ENCODE assay signal across 14 cellular contexts in genomic region chr5:103461223-103461622, GRCh38.
DNase-seq lines count a peak whose midpoint lies in the region; ATAC-seq and TF ChIP-seq lines count a peak whose summit lies in the region.
"Had no signal": no experiment of that assay in that cellular context is flagged by ENCODE, and none has a peak within 500 bp of the region (broad histone marks: within the 10 kb centered on the region; RNA-seq: fewer than 3 reads in every experiment).

No MANE protein-coding gene starts in this region.

- H3K36me3 Mint-ChIP-seq in naive thymus-derived CD8-positive, alpha-beta T cell: no peaks in the 10 kb centered on the region
- no peaks in the 10 kb centered on the region for H3K36me3 Mint-ChIP-seq in Caco-2 (ENCODE audit: insufficient read depth, unreplicated experiment)

- ATAC-seq in GM21390 (IDR thresholded peaks at IDR 0.05; ENCODE audit: unreplicated experiment): no peak
- ATAC-seq in naive thymus-derived CD8-positive, alpha-beta T cell: no peak
- ATAC-seq: body of pancreas had no signal

- in situ Hi-C loops in Caki2 (cut with HindIII; ENCODE audit: low pct_unique_long_range_greater_than_20kb, low sequenced_read_pairs): no loop called here

- no peak for TF ChIP-seq CTCF in kidney epithelial cell (IDR thresholded peaks at IDR 0.05; ENCODE audit: insufficient read depth, low read length, poor library complexity, severe bottlenecking)
- TF ChIP-seq CTCF in Caco-2 (IDR thresholded peaks at IDR 0.05; ENCODE audit: insufficient read depth in 1 of 2, low read depth in 1 of 2, low read length in 1 of 2, severe bottlenecking in 1 of 2, unreplicated experiment in 1 of 2): no peak

- no TSS peak for BruUV-seq in Caco-2 (replicated peaks; lab: Mats Ljungman, UMichigan)

- intact Hi-C loops in Caco-2 (cut with micrococcal nuclease; ENCODE audit: unreplicated experiment): no loop called here

- CTCF ChIA-PET in Caco-2 (lab: Charles Lee): no interaction called here

- peaks cover 0 to 2% (median 0%) of the 10 kb centered on the region in 4 donors for H3K4me1 Mint-ChIP-seq in naive thymus-derived CD8-positive, alpha-beta T cell
- no peaks in the 10 kb centered on the region for H3K4me1 Mint-ChIP-seq in Caco-2 (ENCODE audit: low read depth, unreplicated experiment)

- peaks cover 0 to 3% (median 0%) of the 10 kb centered on the region in 9 donors for H3K9me3 Mint-ChIP-seq in naive thymus-derived CD8-positive, alpha-beta T cell
- H3K9me3 Mint-ChIP-seq in Caco-2 (ENCODE audit: unreplicated experiment): no peaks in the 10 kb centered on the region
- H3K9me3 Mint-ChIP-seq: T-helper 1 cell treated with Interleukin-12 subunit alpha and Interleukin-12 subunit beta and Interleukin-4 antibody, amounts not matched to agents 30 μg/mL and 1 μg/mL, for 36 hours had no signal

- H3K36me3 ChIP-seq in adipocyte (ENCODE audit: control insufficient read depth, insufficient read depth, low read length, severe bottlenecking): no peaks in the 10 kb centered on the region
- no peaks in the 10 kb centered on the region for H3K36me3 ChIP-seq in kidney epithelial cell (ENCODE audit: control insufficient read depth, insufficient read depth, low read length)
- H3K36me3 ChIP-seq in Caco-2 (ENCODE audit: control insufficient read depth, insufficient read depth, low read length): no peaks in the 10 kb centered on the region
- H3K36me3 ChIP-seq: BLaER1 treated with 17β-estradiol and CSF1 and Interleukin-3, amounts not matched to agents 10 nM and 100 nM had no signal

- no peak overlapping the region for H3K27ac Mint-ChIP-seq in naive thymus-derived CD8-positive, alpha-beta T cell
- no peak overlapping the region for H3K27ac Mint-ChIP-seq in Caco-2 (ENCODE audit: unreplicated experiment)
- H3K27ac Mint-ChIP-seq: T-helper 1 cell treated with Interleukin-12 subunit alpha and Interleukin-12 subunit beta and Interleukin-4 antibody, amounts not matched to agents 30 μg/mL and 1 μg/mL, for 36 hours had no signal

- no peak overlapping the region for H3K4me3 Mint-ChIP-seq in naive thymus-derived CD8-positive, alpha-beta T cell
- no peak overlapping the region for H3K4me3 Mint-ChIP-seq in Caco-2 (ENCODE audit: unreplicated experiment)
- H3K4me3 Mint-ChIP-seq: T-helper 1 cell treated with Interleukin-12 subunit alpha and Interleukin-12 subunit beta and Interleukin-4 antibody, amounts not matched to agents 30 μg/mL and 1 μg/mL, for 36 hours had no signal

- no peaks in the 10 kb centered on the region for H3K27me3 ChIP-seq in adipocyte (replicated peaks; ENCODE audit: control insufficient read depth, insufficient read depth, low read length)
- H3K27me3 ChIP-seq in kidney epithelial cell (ENCODE audit: control insufficient read depth, insufficient read depth, low read length): no peaks in the 10 kb centered on the region
- no peaks in the 10 kb centered on the region; the same call in 1 of the 2 replicates for H3K27me3 ChIP-seq in Caco-2 (replicated peaks; ENCODE audit: control insufficient read depth, insufficient read depth, low read length)
- H3K27me3 ChIP-seq: BLaER1 treated with 17β-estradiol and CSF1 and Interleukin-3, amounts not matched to agents 10 nM and 100 nM; body of pancreas had no signal

- H3K9ac ChIP-seq in adipocyte (ENCODE audit: low read length): no peak overlapping the region
- H3K9ac ChIP-seq: BLaER1 treated with 17β-estradiol and CSF1 and Interleukin-3, amounts not matched to agents 10 nM and 100 nM had no signal

- H3K4me1 ChIP-seq in adipocyte (ENCODE audit: control insufficient read depth, insufficient read depth, low read length) (peaks cover 15% of the 10 kb centered on the region), Caco-2 (no peaks in the 10 kb centered on the region)

- H3K9me3 ChIP-seq in adipocyte (ENCODE audit: control insufficient read depth, low read length) (no peaks in the 10 kb centered on the region), Caco-2 (no peaks in the 10 kb centered on the region)
- H3K9me3 ChIP-seq: BLaER1 treated with 17β-estradiol and CSF1 and Interleukin-3, amounts not matched to agents 10 nM and 100 nM; body of pancreas had no signal

- DNase-seq in Caki2 (ENCODE audit: low read depth): peak; percentile 6
- DNase-seq in LoVo (ENCODE audit: low spot score): peak; percentile 33
- peak; percentile 39 for DNase-seq in adipocyte (ENCODE audit: low read depth)
- DNase-seq in kidney epithelial cell (ENCODE audit: low read depth): peak; percentile 56
- no peak for DNase-seq in naive thymus-derived CD8-positive, alpha-beta T cell
- no peak for DNase-seq in NCI-H82 treated with DMSO at 0.1 percent for 48 hours (lab: John Stamatoyannopoulos, UW; ENCODE audit: unreplicated experiment)
- DNase-seq in Caco-2: no peak
- DNase-seq: body of pancreas; effector CD8-positive, alpha-beta T cell; kidney; NCI-H2171 treated with DMSO at 0.1 percent for 48 hours had no signal

- peaks cover 3 to 25% (median 10%) of the 10 kb centered on the region in 5 donors for H3K27me3 Mint-ChIP-seq in naive thymus-derived CD8-positive, alpha-beta T cell
- H3K27me3 Mint-ChIP-seq in Caco-2 (ENCODE audit: insufficient read depth, unreplicated experiment): peaks cover 6% of the 10 kb centered on the region

- POLR2A ChIA-PET in naive thymus-derived CD8-positive, alpha-beta T cell (lab: Charles Lee): no interaction called here
- POLR2A ChIA-PET in Caco-2 (lab: Charles Lee): no interaction called here

- H3K4me3 ChIP-seq in adipocyte (ENCODE audit: low read length) (no peak overlapping the region), kidney epithelial cell (ENCODE audit: low read depth, low read length) (no peak overlapping the region), Caco-2 (ENCODE audit: low read depth, low read length) (no peak overlapping the region)
- H3K4me3 ChIP-seq: BLaER1 treated with 17β-estradiol and CSF1 and Interleukin-3, amounts not matched to agents 10 nM and 100 nM; body of pancreas had no signal

Comparison
In these comparisons a context has a peak if more than half of its experiments do, and no peak if none do; other contexts are left out.
1. DNase-seq: peak in Caki2 (single experiment), LoVo (single experiment), adipocyte (single experiment) and kidney epithelial cell (single experiment); none in naive thymus-derived CD8-positive, alpha-beta T cell (0 of 10), NCI-H82 treated with DMSO at 0.1 percent for 48 hours (single experiment) and Caco-2 (0 of 2).